In genomic region chr2:61671561-61672315, GRCh38 we compare ENCODE assay signal across 8 cellular contexts.
DNase-seq lines count a peak whose midpoint lies in the region; ATAC-seq lines count a peak whose summit lies in the region.

No MANE protein-coding gene starts in this region.

- no peak overlapping the region for H2BK5ac ChIP-seq in trophoblast cell (ENCODE audit: low read depth, low read length, poor library complexity)

- H3K27ac ChIP-seq in layer of hippocampus (ENCODE audit: low read depth, low read length) (peak overlapping the region; percentile 98), trophoblast cell (ENCODE audit: low read depth, low read length) (no peak overlapping the region)

- no peak overlapping the region for H3K9ac ChIP-seq in trophoblast cell (ENCODE audit: low read length)

- no peaks in the 10 kb centered on the region for H3K27me3 ChIP-seq in layer of hippocampus (ENCODE audit: control insufficient read depth, insufficient read depth, low read length)
- H3K27me3 ChIP-seq in trophoblast cell (ENCODE audit: insufficient read depth, low read length): no peaks in the 10 kb centered on the region

- H2BK12ac ChIP-seq in trophoblast cell (ENCODE audit: low read length): no peak overlapping the region

- H3K4me2 ChIP-seq in trophoblast cell (ENCODE audit: low read length): no peak overlapping the region

- WGBS in trophoblast cell (ENCODE audit: extremely low coverage, insufficient coverage, insufficient read length): no CpG with 5 or more reads among the region's 5 CpGs

- H3K14ac ChIP-seq in trophoblast cell (ENCODE audit: low read length): no peak overlapping the region

- H2AFZ ChIP-seq in trophoblast cell (ENCODE audit: insufficient read depth, low read length, poor library complexity): no peak overlapping the region

- H3K23ac ChIP-seq in trophoblast cell (ENCODE audit: low read length): no peak overlapping the region

- H4K12ac ChIP-seq in trophoblast cell (ENCODE audit: low read depth, low read length): no peak overlapping the region

- H3K4me3 ChIP-seq in trophoblast cell (ENCODE audit: low read depth, low read length): no peak overlapping the region

- H2BK120ac ChIP-seq in trophoblast cell (ENCODE audit: insufficient read depth, low read length, poor library complexity): no peak overlapping the region

- H3K9me3 ChIP-seq in trophoblast cell (ENCODE audit: insufficient read depth, low read depth, low read length): no peaks in the 10 kb centered on the region

- no peaks in the 10 kb centered on the region for H3K36me3 ChIP-seq in trophoblast cell (ENCODE audit: control insufficient read depth in 1 of 2, insufficient read depth in 2 of 2, low read length in 2 of 2)

- no peak overlapping the region for H4K8ac ChIP-seq in trophoblast cell (ENCODE audit: low read depth, low read length)

- no peak overlapping the region for H3K4ac ChIP-seq in trophoblast cell (ENCODE audit: low read depth, low read length)

- no peak overlapping the region for H2AK5ac ChIP-seq in trophoblast cell (ENCODE audit: low read length)

- DNase-seq in NCI-H510A treated with DMSO at 0.1 percent for 48 hours (lab: John Stamatoyannopoulos, UW): peak; percentile 8
- DNase-seq in NCI-H510A (lab: John Stamatoyannopoulos, UW): no peak
- peak; percentile 57 for DNase-seq in amniotic epithelial cell (ENCODE audit: low read depth)
- DNase-seq in superior temporal gyrus (ENCODE audit: extremely low spot score): peak; percentile 88
- no peak for DNase-seq in NCI-H1417 treated with DMSO at 0.1 percent for 48 hours (lab: John Stamatoyannopoulos, UW)
- no peak for DNase-seq in trophoblast cell

- H3K79me2 ChIP-seq in trophoblast cell (ENCODE audit: control insufficient read depth, insufficient read depth, low read length, poor library complexity): no peaks in the 10 kb centered on the region

- H4K91ac ChIP-seq in trophoblast cell (ENCODE audit: low read depth, low read length): no peak overlapping the region

- no peaks in the 10 kb centered on the region for H3K4me1 ChIP-seq in trophoblast cell (ENCODE audit: control insufficient read depth in 1 of 2, insufficient read depth in 2 of 2, low read length in 2 of 2)

- H3K79me1 ChIP-seq in trophoblast cell (ENCODE audit: low read length): no peaks in the 10 kb centered on the region

- no peak for ATAC-seq in HG03565 (IDR thresholded peaks at IDR 0.05; ENCODE audit: unreplicated experiment)

- H3K18ac ChIP-seq in trophoblast cell (ENCODE audit: low read length): no peak overlapping the region

Comparison
In these comparisons a context has a peak if more than half of its experiments do, and no peak if none do; other contexts are left out.
1. DNase-seq: peak in NCI-H510A treated with DMSO at 0.1 percent for 48 hours (single experiment), amniotic epithelial cell (single experiment) and superior temporal gyrus (single experiment); none in NCI-H510A (single experiment), NCI-H1417 treated with DMSO at 0.1 percent for 48 hours (single experiment) and trophoblast cell (0 of 2).